19 cellular contexts compared by ENCODE assay signal in the genomic region with DNA sequence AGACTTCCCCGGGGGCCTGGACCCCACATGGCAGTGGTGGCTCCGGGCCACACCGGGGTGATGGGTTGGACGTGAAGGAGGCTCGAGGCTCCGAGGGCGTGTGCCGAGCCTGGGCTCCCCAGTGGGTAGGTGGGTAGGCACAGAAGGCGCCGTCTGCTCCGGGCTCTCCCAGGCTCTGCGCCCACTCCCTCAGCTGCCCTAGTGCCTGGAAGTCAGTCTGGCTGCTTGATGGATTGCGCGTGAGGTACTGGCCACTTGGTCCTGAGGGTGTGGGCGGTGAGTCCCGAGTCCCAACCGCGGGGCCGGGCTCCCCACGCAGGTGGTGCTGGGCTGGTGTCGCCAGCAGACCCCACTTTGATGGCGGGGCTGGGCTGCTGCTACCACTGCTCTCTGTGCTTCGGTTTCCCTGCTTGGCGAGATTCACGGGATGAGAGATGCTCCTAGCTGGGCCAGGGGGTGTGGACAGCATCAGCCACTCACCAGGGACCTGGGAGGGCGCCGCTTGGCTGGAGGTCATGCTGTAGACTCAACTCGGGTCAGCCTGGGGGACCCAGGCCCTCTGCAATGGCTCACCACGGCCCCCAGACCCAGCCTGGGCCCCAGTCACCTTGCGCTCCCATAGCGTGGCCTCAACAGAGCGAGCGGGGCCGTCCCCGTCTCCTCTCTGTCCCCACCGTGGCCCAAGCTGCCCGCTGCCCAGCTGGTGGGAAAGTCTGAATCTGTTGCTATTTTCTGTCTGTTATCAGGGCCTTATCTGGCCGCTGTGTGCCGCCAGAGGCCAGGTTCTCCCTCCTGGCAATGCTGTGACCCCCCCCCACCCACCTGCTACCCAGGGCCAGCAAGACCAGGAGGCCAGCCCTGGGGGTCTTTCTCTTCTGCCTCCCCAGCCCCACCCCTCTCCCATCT. TPM values are rescaled to one million over a fixed set of nuclear protein-coding genes. Genes with fewer than 3 reads are reported as not detected.
DNase-seq lines count a peak whose midpoint lies in the region; ATAC-seq and TF ChIP-seq lines count a peak whose summit lies in the region.
"Had no signal": no experiment of that assay in that cellular context is flagged by ENCODE, and none has a peak within 500 bp of the region (broad histone marks: within the 10 kb centered on the region; RNA-seq: fewer than 3 reads in every experiment).

No MANE protein-coding gene starts in this region.

- H3K27me3 Mint-ChIP-seq in CD8-positive, alpha-beta T cell (ENCODE audit: low read depth), result no peaks in the 10 kb centered on the region
- H3K27me3 Mint-ChIP-seq in endodermal cell (ENCODE audit: insufficient read depth), result no peaks in the 10 kb centered on the region
- peaks cover 6% of the 10 kb centered on the region for H3K27me3 Mint-ChIP-seq in neural progenitor cell (ENCODE audit: insufficient read depth, low read depth)
- H3K27me3 Mint-ChIP-seq: activated CD4-positive, alpha-beta T cell treated with anti-CD3 and anti-CD28 coated beads, Interleukin-2, amount 10 ng/mL, durations not matched to agents 24 days and 14 days had no signal

- no peak overlapping the region for H3K9ac ChIP-seq in endodermal cell (ENCODE audit: extremely low read depth, low read length, poor library complexity, severe bottlenecking)
- peak overlapping the region; percentile 37 for H3K9ac ChIP-seq in neural progenitor cell

- H3K79me2 ChIP-seq in neural progenitor cell (ENCODE audit: low read depth), result no peaks in the 10 kb centered on the region

- no peak overlapping the region for H3K4me2 ChIP-seq in neural progenitor cell

- no peak overlapping the region for H3K27ac Mint-ChIP-seq in CD8-positive, alpha-beta T cell
- H3K27ac Mint-ChIP-seq in endodermal cell (no peak overlapping the region), neural progenitor cell (no peak overlapping the region)
- H3K27ac Mint-ChIP-seq: activated CD4-positive, alpha-beta T cell treated with anti-CD3 and anti-CD28 coated beads, Interleukin-2, amount 10 ng/mL, durations not matched to agents 24 days and 14 days; activated naive CD4-positive, alpha-beta T cell treated with anti-CD3 and anti-CD28 coated beads for 36 hours had no signal

- no peaks in the 10 kb centered on the region for H3K9me3 ChIP-seq in CD8-positive, alpha-beta T cell (ENCODE audit: low read length)
- H3K9me3 ChIP-seq in endodermal cell (ENCODE audit: control insufficient read depth, low read length) (no peaks in the 10 kb centered on the region), neural progenitor cell (ENCODE audit: low read depth) (no peaks in the 10 kb centered on the region)
- H3K9me3 ChIP-seq: gastroesophageal sphincter, neutrophil, SJSA1 had no signal

- H3K27ac ChIP-seq in CD8-positive, alpha-beta T cell (ENCODE audit: low read depth, low read length), result no peak overlapping the region
- H3K27ac ChIP-seq in endodermal cell (ENCODE audit: low read depth, low read length) (peak overlapping the region; percentile 38), neural progenitor cell (no peak overlapping the region)
- H3K27ac ChIP-seq: gastroesophageal sphincter, neutrophil, SJSA1 had no signal

- peak overlapping the region; percentile 37 for H3K4me3 Mint-ChIP-seq in CD8-positive, alpha-beta T cell
- no peak overlapping the region for H3K4me3 Mint-ChIP-seq in endodermal cell
- H3K4me3 Mint-ChIP-seq in neural progenitor cell, result no peak overlapping the region
- H3K4me3 Mint-ChIP-seq: activated naive CD4-positive, alpha-beta T cell treated with anti-CD3 and anti-CD28 coated beads for 36 hours had no signal

- H3K9me3 Mint-ChIP-seq in CD8-positive, alpha-beta T cell, result no peaks in the 10 kb centered on the region
- H3K9me3 Mint-ChIP-seq in endodermal cell, result no peaks in the 10 kb centered on the region
- H3K9me3 Mint-ChIP-seq in neural progenitor cell, result no peaks in the 10 kb centered on the region
- H3K9me3 Mint-ChIP-seq: activated CD4-positive, alpha-beta T cell treated with anti-CD3 and anti-CD28 coated beads, Interleukin-2, amount 10 ng/mL, durations not matched to agents 24 days and 14 days; activated naive CD4-positive, alpha-beta T cell treated with anti-CD3 and anti-CD28 coated beads for 36 hours had no signal

- POLR2A ChIA-PET in CD8-positive, alpha-beta T cell (lab: Charles Lee), result no interaction called here

- peaks cover 3% of the 10 kb centered on the region for H3F3A ChIP-seq in neural progenitor cell (ENCODE audit: low read depth)

- H3K27me3 ChIP-seq in CD8-positive, alpha-beta T cell (ENCODE audit: insufficient read depth, low read length), result no peaks in the 10 kb centered on the region
- H3K27me3 ChIP-seq in endodermal cell (ENCODE audit: control insufficient read depth, insufficient read depth, low read length, poor library complexity, severe bottlenecking) (no peaks in the 10 kb centered on the region), neural progenitor cell (no peaks in the 10 kb centered on the region)
- H3K27me3 ChIP-seq: SJSA1 had no signal

- no peak overlapping the region for H3K4me3 ChIP-seq in CD8-positive, alpha-beta T cell (ENCODE audit: low read depth, low read length)
- H3K4me3 ChIP-seq in endodermal cell (ENCODE audit: low read length) (no peak overlapping the region), neural progenitor cell (no peak overlapping the region)
- H3K4me3 ChIP-seq: gastroesophageal sphincter, SJSA1 had no signal

- H3K36me3 Mint-ChIP-seq in CD8-positive, alpha-beta T cell, result no peaks in the 10 kb centered on the region
- H3K36me3 Mint-ChIP-seq in endodermal cell (ENCODE audit: low read depth) (no peaks in the 10 kb centered on the region), neural progenitor cell (peaks cover 2% of the 10 kb centered on the region)

- no peak overlapping the region for H2AFZ ChIP-seq in neural progenitor cell (replicated peaks)

- DNase-seq in CD8-positive, alpha-beta T cell, result no peak
- peak; percentile 70 for DNase-seq in GM20000 (ENCODE audit: low spot score)
- no peak for DNase-seq in endodermal cell
- no peak for DNase-seq in neural progenitor cell (ENCODE audit: low spot score)
- no peak for DNase-seq in COR-L47 (lab: John Stamatoyannopoulos, UW)
- no peak for DNase-seq in NCI-H226
- no peak for DNase-seq in left colon
- DNase-seq: dermis blood vessel endothelial cell, mammary epithelial cell, NCI-H1694, NCI-H446 treated with DMSO at 0.1 percent for 48 hours, OCI-M1 had no signal

- peaks cover 13% of the 10 kb centered on the region for H4K20me1 ChIP-seq in neural progenitor cell (ENCODE audit: low read depth)

- TF ChIP-seq CTCF in CD8-positive, alpha-beta T cell (IDR thresholded peaks at IDR 0.05), result no peak
- TF ChIP-seq CTCF in GM20000 (IDR thresholded peaks at IDR 0.05; ENCODE audit: extremely low read depth, missing control alignments), result peak; percentile 27
- TF ChIP-seq CTCF in endodermal cell (conservative IDR thresholded peaks at IDR 0.05), result no peak
- TF ChIP-seq CTCF in neural progenitor cell (IDR thresholded peaks at IDR 0.05), result no peak

- 91 to 95% methylated on average over 19 to 39 of the region's 39 CpGs for WGBS in endodermal cell (ENCODE audit: insufficient coverage in 1 of 2, insufficient read length in 1 of 2), 2 experiments

- peaks cover 48% of the 10 kb centered on the region for H3K4me1 Mint-ChIP-seq in CD8-positive, alpha-beta T cell (ENCODE audit: low read depth)
- H3K4me1 Mint-ChIP-seq in endodermal cell (peaks cover 8% of the 10 kb centered on the region), neural progenitor cell (peaks cover 37% of the 10 kb centered on the region)

- intact Hi-C loops in CD8-positive, alpha-beta T cell (cut with DNase I, micrococcal nuclease), result no loop called here
- intact Hi-C loops in left colon (cut with DNase I, micrococcal nuclease), result no loop called here

- CTCF ChIA-PET in CD8-positive, alpha-beta T cell (lab: Charles Lee), result interaction anchor here (0.7 to 1.0 kb wide), 4 partner anchors 10 to 84 kb away, joined by 3 to 4 read pairs (median 3); no protein-coding TSS in a partner anchor

- no peaks in the 10 kb centered on the region for H3K36me3 ChIP-seq in CD8-positive, alpha-beta T cell (ENCODE audit: insufficient read depth, low read length)
- no peaks in the 10 kb centered on the region for H3K36me3 ChIP-seq in endodermal cell (ENCODE audit: control insufficient read depth, insufficient read depth, low read length)
- no peaks in the 10 kb centered on the region for H3K36me3 ChIP-seq in neural progenitor cell
- H3K36me3 ChIP-seq: gastroesophageal sphincter, neutrophil, SJSA1 had no signal

- ATAC-seq in CD8-positive, alpha-beta T cell, result no peak
- ATAC-seq in GM18861 (IDR thresholded peaks at IDR 0.05; ENCODE audit: unreplicated experiment) (no peak), left colon (no peak)
- ATAC-seq: gastroesophageal sphincter, sciatic nerve had no signal

- peaks cover 42% of the 10 kb centered on the region for H3K4me1 ChIP-seq in CD8-positive, alpha-beta T cell (ENCODE audit: insufficient read depth, low read length)
- H3K4me1 ChIP-seq in endodermal cell (ENCODE audit: control insufficient read depth, insufficient read depth, low read length) (peaks cover 5% of the 10 kb centered on the region), neural progenitor cell (peaks cover 19% of the 10 kb centered on the region)
- H3K4me1 ChIP-seq: gastroesophageal sphincter, SJSA1 had no signal

RNA-seq across cellular contexts. Expression of gene ZFPM1, which starts 26.1 kb away (rescaled TPM):
- 10 to 100 TPM; 43.4 to 46.5 TPM for total RNA-seq in CD8-positive, alpha-beta T cell
- 10 to 100 TPM; 18.1 to 21.5 TPM for total RNA-seq in endodermal cell
- 5.6 TPM for polyA plus RNA-seq in endodermal cell (2013, experiment 1 of 2)
- 5.0 TPM for polyA plus RNA-seq in endodermal cell (2013, experiment 2 of 2)
- 0.36 and 0.96 TPM in 2 replicates for total RNA-seq in neural progenitor cell (ENCODE audit: low replicate concordance)
- total RNA-seq in left colon, result 10 to 100 TPM in 1 of 2 donors, 1 to 10 TPM in 1; 8.0 to 11.3 TPM
